Comparison of ENCODE assay signal across 8 cellular contexts in genomic region chr6:26122793-26123674, GRCh38.
DNase-seq lines count a peak whose midpoint lies in the region; ATAC-seq lines count a peak whose summit lies in the region.

No MANE protein-coding gene starts in this region.

- no peaks in the 10 kb centered on the region for H3K9me3 ChIP-seq in BLaER1 treated with 17β-estradiol and CSF1 and Interleukin-3, amounts not matched to agents 10 nM and 100 nM (replicated peaks in 1 of 11)

- H3K4me3 ChIP-seq in BLaER1 treated with 17β-estradiol and CSF1 and Interleukin-3, amounts not matched to agents 10 nM and 100 nM: peak overlapping the region; percentile 71 to 96 (median 87)

- H4K20me1 ChIP-seq in BLaER1 treated with 17β-estradiol and CSF1 and Interleukin-3, amounts not matched to agents 10 nM and 100 nM: peaks cover 36 to 40% (median 40%) of the 10 kb centered on the region in 11 experiments

- DNase-seq in NCI-H69 (lab: John Stamatoyannopoulos, UW) (peak; percentile 100), dedifferentiated amniotic fluid mesenchymal stem cell (ENCODE audit: extremely low spot score) (peak; percentile 98), left kidney (ENCODE audit: low read depth, low spot score) (peak; percentile 100)
- peak; percentile 90 for DNase-seq in activated CD4-positive, alpha-beta T cell treated with anti-CD3 and anti-CD28 coated beads, Interleukin-2, amount 50 U/mL, for 1 hour
- peak; percentile 95 for DNase-seq in stimulated activated CD4-positive, alpha-beta T cell treated with anti-CD3 and anti-CD28 coated beads, Interleukin-1b, Interleukin-23, amount 100 ng/mL, for 48 hours

- H3K27ac ChIP-seq in BLaER1 treated with 17β-estradiol and CSF1 and Interleukin-3, amounts not matched to agents 10 nM and 100 nM: peak overlapping the region; percentile 86 to 99 (median 97)

- ATAC-seq in GM19328 (IDR thresholded peaks at IDR 0.05; ENCODE audit: unreplicated experiment): peak; percentile 47
- peak; percentile 50 for ATAC-seq in HG03520 (IDR thresholded peaks at IDR 0.05; ENCODE audit: unreplicated experiment)

- peaks cover 3 to 19% (median 9%) of the 10 kb centered on the region in 11 experiments for H3K36me3 ChIP-seq in BLaER1 treated with 17β-estradiol and CSF1 and Interleukin-3, amounts not matched to agents 10 nM and 100 nM

- no peaks in the 10 kb centered on the region for H3K27me3 ChIP-seq in BLaER1 treated with 17β-estradiol and CSF1 and Interleukin-3, amounts not matched to agents 10 nM and 100 nM

- peak overlapping the region; percentile 85 to 99 (median 95) for H3K9ac ChIP-seq in BLaER1 treated with 17β-estradiol and CSF1 and Interleukin-3, amounts not matched to agents 10 nM and 100 nM

- H3K4me2 ChIP-seq in BLaER1 treated with 17β-estradiol and CSF1 and Interleukin-3, amounts not matched to agents 10 nM and 100 nM: peak overlapping the region; percentile 77 to 91 (median 80)

- peaks cover 25 to 41% (median 30%) of the 10 kb centered on the region in 10 experiments for H3K4me1 ChIP-seq in BLaER1 treated with 17β-estradiol and CSF1 and Interleukin-3, amounts not matched to agents 10 nM and 100 nM

Comparison
In these comparisons a context has a peak if more than half of its experiments do, and no peak if none do; other contexts are left out.
1. Peak in every context shown above with its lines: DNase-seq, ATAC-seq, H3K4me3 ChIP-seq and H3K27ac ChIP-seq.